26 cellular contexts compared by ENCODE assay signal in genomic region chr4:168705121-168705520, GRCh38.
"Had no signal": no experiment of that assay in that cellular context is flagged by ENCODE, and none has a peak within 500 bp of the region (broad histone marks: within the 10 kb centered on the region; RNA-seq: fewer than 3 reads in every experiment).

No MANE protein-coding gene starts in this region.

- H3K4me1 ChIP-seq: colonic mucosa had no signal

- H3K27me3 ChIP-seq: body of pancreas, colonic mucosa, esophagus squamous epithelium had no signal

- H3K27me3 Mint-ChIP-seq: activated naive CD4-positive, alpha-beta T cell treated with anti-CD3 and anti-CD28 coated beads, Interleukin-2, amount 10 ng/mL, durations not matched to agents 7 days and 5 days had no signal

- H3K9me3 ChIP-seq: body of pancreas, colonic mucosa, esophagus squamous epithelium had no signal

- H3K4me3 ChIP-seq: body of pancreas, colonic mucosa, esophagus squamous epithelium had no signal

- DNase-seq: activated CD4-positive, alpha-beta memory T cell treated with anti-CD3 and anti-CD28 coated beads, Interleukin-2, amount 10 ng/mL, durations not matched to agents 7 days and 5 days; activated CD4-positive, alpha-beta T cell treated with anti-CD3 and anti-CD28 coated beads for 1 hour; activated CD4-positive, alpha-beta T cell treated with anti-CD3 and anti-CD28 coated beads for 4 hours; activated CD4-positive, alpha-beta T cell treated with anti-CD3 and anti-CD28 coated beads, Interleukin-2, amount 10 ng/mL, durations not matched to agents 7 days and 5 days; activated CD4-positive, alpha-beta T cell treated with anti-CD3 and anti-CD28 coated beads, Interleukin-2, amount 50 U/mL, for 4 hours; activated CD8-positive, alpha-beta memory T cell treated with anti-CD3 and anti-CD28 coated beads, Interleukin-2, amount 50 U/mL, for 48 hours; activated gamma-delta T cell; activated naive CD4-positive, alpha-beta T cell; activated naive CD4-positive, alpha-beta T cell treated with anti-CD3 and anti-CD28 coated beads, Interleukin-2, amount 10 ng/mL, durations not matched to agents 7 days and 5 days; activated naive CD8-positive, alpha-beta T cell treated with anti-CD3 and anti-CD28 coated beads, Interleukin-2, amount 10 ng/mL, durations not matched to agents 7 days and 5 days; activated T-cell treated with anti-CD3 and anti-CD28 coated beads for 4 hours; activated T-cell treated with anti-CD3 and anti-CD28 coated beads, Interleukin-2, amount 50 U/mL, for 24 hours; activated T-cell treated with anti-CD3 and anti-CD28 coated beads, Interleukin-2, amount 50 U/mL, for 72 hours; amygdala; aorta; body of pancreas; caudate nucleus; colonic mucosa; effector CD8-positive, alpha-beta T cell; esophagus squamous epithelium; foreskin fibroblast; head of caudate nucleus; T-helper 2 cell had no signal

- H3K27ac Mint-ChIP-seq: activated CD4-positive, alpha-beta memory T cell treated with anti-CD3 and anti-CD28 coated beads, Interleukin-2, amount 10 ng/mL, durations not matched to agents 7 days and 5 days; activated CD4-positive, alpha-beta T cell treated with anti-CD3 and anti-CD28 coated beads, Interleukin-2, amount 10 ng/mL, durations not matched to agents 7 days and 5 days; activated naive CD4-positive, alpha-beta T cell treated with anti-CD3 and anti-CD28 coated beads, Interleukin-2, amount 10 ng/mL, durations not matched to agents 7 days and 5 days; activated naive CD4-positive, alpha-beta T cell treated with anti-CD3 and anti-CD28 coated beads, Interleukin-2, amount 50 U/mL, for 72 hours; activated naive CD8-positive, alpha-beta T cell treated with anti-CD3 and anti-CD28 coated beads, Interleukin-2, amount 10 ng/mL, durations not matched to agents 7 days and 5 days; activated T-cell treated with anti-CD3 and anti-CD28 coated beads, Interleukin-2, amount 50 U/mL, for 24 hours; activated T-cell treated with anti-CD3 and anti-CD28 coated beads, Interleukin-2, amount 50 U/mL, for 72 hours; WTC11 had no signal

- H3K9me3 Mint-ChIP-seq: activated CD4-positive, alpha-beta memory T cell treated with anti-CD3 and anti-CD28 coated beads, Interleukin-2, amount 10 ng/mL, durations not matched to agents 7 days and 5 days; activated CD4-positive, alpha-beta T cell treated with anti-CD3 and anti-CD28 coated beads, Interleukin-2, amount 10 ng/mL, durations not matched to agents 7 days and 5 days; activated naive CD4-positive, alpha-beta T cell treated with anti-CD3 and anti-CD28 coated beads, Interleukin-2, amount 10 ng/mL, durations not matched to agents 7 days and 5 days; activated naive CD4-positive, alpha-beta T cell treated with anti-CD3 and anti-CD28 coated beads, Interleukin-2, amount 50 U/mL, for 72 hours; activated naive CD8-positive, alpha-beta T cell treated with anti-CD3 and anti-CD28 coated beads, Interleukin-2, amount 10 ng/mL, durations not matched to agents 7 days and 5 days; activated T-cell treated with anti-CD3 and anti-CD28 coated beads, Interleukin-2, amount 50 U/mL, for 24 hours; activated T-cell treated with anti-CD3 and anti-CD28 coated beads, Interleukin-2, amount 50 U/mL, for 72 hours; WTC11 had no signal

- H3K4me1 Mint-ChIP-seq: activated CD4-positive, alpha-beta memory T cell treated with anti-CD3 and anti-CD28 coated beads, Interleukin-2, amount 10 ng/mL, durations not matched to agents 7 days and 5 days; activated CD4-positive, alpha-beta T cell treated with anti-CD3 and anti-CD28 coated beads, Interleukin-2, amount 10 ng/mL, durations not matched to agents 7 days and 5 days; activated naive CD4-positive, alpha-beta T cell treated with anti-CD3 and anti-CD28 coated beads, Interleukin-2, amount 10 ng/mL, durations not matched to agents 7 days and 5 days; activated naive CD8-positive, alpha-beta T cell treated with anti-CD3 and anti-CD28 coated beads, Interleukin-2, amount 10 ng/mL, durations not matched to agents 7 days and 5 days; WTC11 had no signal

- H3K4me3 Mint-ChIP-seq: activated CD4-positive, alpha-beta memory T cell treated with anti-CD3 and anti-CD28 coated beads, Interleukin-2, amount 10 ng/mL, durations not matched to agents 7 days and 5 days; activated CD4-positive, alpha-beta T cell treated with anti-CD3 and anti-CD28 coated beads, Interleukin-2, amount 10 ng/mL, durations not matched to agents 7 days and 5 days; activated naive CD4-positive, alpha-beta T cell treated with anti-CD3 and anti-CD28 coated beads, Interleukin-2, amount 10 ng/mL, durations not matched to agents 7 days and 5 days; activated naive CD8-positive, alpha-beta T cell treated with anti-CD3 and anti-CD28 coated beads, Interleukin-2, amount 10 ng/mL, durations not matched to agents 7 days and 5 days; activated T-cell treated with anti-CD3 and anti-CD28 coated beads, Interleukin-2, amount 50 U/mL, for 24 hours; activated T-cell treated with anti-CD3 and anti-CD28 coated beads, Interleukin-2, amount 50 U/mL, for 72 hours; WTC11 had no signal

- ATAC-seq: activated naive CD4-positive, alpha-beta T cell treated with anti-CD3 and anti-CD28 coated beads, Interleukin-2, amount 50 U/mL, for 72 hours; activated T-cell treated with anti-CD3 and anti-CD28 coated beads, Interleukin-2, amount 50 U/mL, for 72 hours; body of pancreas; WTC11 had no signal

- H3K36me3 ChIP-seq: colonic mucosa, esophagus squamous epithelium had no signal

- H3K36me3 Mint-ChIP-seq: activated naive CD4-positive, alpha-beta T cell treated with anti-CD3 and anti-CD28 coated beads, Interleukin-2, amount 10 ng/mL, durations not matched to agents 7 days and 5 days; activated naive CD4-positive, alpha-beta T cell treated with anti-CD3 and anti-CD28 coated beads, Interleukin-2, amount 50 U/mL, for 72 hours; activated naive CD8-positive, alpha-beta T cell treated with anti-CD3 and anti-CD28 coated beads, Interleukin-2, amount 10 ng/mL, durations not matched to agents 7 days and 5 days; WTC11 had no signal

- H3K27ac ChIP-seq: body of pancreas, colonic mucosa, epithelial cell of prostate, esophagus squamous epithelium had no signal
